In the genomic region with DNA sequence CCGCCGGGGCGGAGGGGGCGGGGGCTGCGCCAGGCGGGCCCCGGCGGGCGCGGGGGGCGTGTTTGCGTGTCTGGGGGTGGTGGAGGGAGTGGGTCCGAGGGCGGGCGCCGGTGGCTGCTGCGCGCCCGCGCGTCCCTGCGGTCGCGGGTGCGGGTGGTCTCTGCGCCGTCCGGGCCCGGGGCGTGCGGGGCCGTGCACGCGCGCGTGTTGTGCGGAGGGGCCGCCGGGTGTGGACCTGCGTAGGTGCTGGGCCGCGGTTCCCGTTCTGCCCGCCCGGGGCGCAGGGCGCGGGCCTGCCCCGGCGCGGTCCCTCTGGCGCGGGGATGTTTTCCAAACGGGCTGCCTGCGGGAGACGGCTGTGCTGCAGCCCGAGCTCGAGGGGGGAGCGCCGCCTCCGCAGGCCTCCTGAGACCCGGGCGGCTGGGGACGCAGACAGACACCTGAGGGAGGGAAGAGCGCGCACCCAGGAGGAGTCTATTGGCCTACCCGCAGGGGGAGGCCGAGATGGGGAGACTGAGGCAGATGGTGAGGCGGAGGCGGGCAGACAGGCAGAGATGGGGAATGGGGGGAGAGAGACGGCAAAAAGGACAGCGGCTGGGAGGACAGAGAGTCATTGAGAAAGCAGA, we compare ENCODE assay signal across 1 cellular context.
TF ChIP-seq lines count a peak whose summit lies in the region.

No MANE protein-coding gene starts in this region.

TF ChIP-seq in HepG2, 621 proteins besides CTCF, POLR2A, EP300 and RAD21 (continued from another document and continues in another):
- TF ChIP-seq UBTF (CRISPR knock-in tag; IDR thresholded peaks at IDR 0.05) (peak; percentile 69; the same call in 1 of the 2 replicates), ZNF556 (CRISPR knock-in tag; IDR thresholded peaks at IDR 0.05; ENCODE audit: borderline replicate concordance) (no peak), GFI1 (CRISPR knock-in tag; IDR thresholded peaks at IDR 0.05; ENCODE audit: borderline replicate concordance) (no peak), ATF7 (IDR thresholded peaks at IDR 0.05) (no peak), ATF7 (CRISPR knock-in tag; IDR thresholded peaks at IDR 0.05) (no peak), ZNF431 (CRISPR knock-in tag; IDR thresholded peaks at IDR 0.05; ENCODE audit: borderline replicate concordance, low read depth) (no peak), ZNF773 (CRISPR knock-in tag; IDR thresholded peaks at IDR 0.05; ENCODE audit: borderline replicate concordance) (peak; percentile 24; the same call in 1 of the 2 replicates), DMAP1 (CRISPR knock-in tag; IDR thresholded peaks at IDR 0.05) (no peak), MXD1 (CRISPR knock-in tag; IDR thresholded peaks at IDR 0.05) (peak; percentile 40; the same call in 1 of the 2 replicates), PITX1 (CRISPR knock-in tag; IDR thresholded peaks at IDR 0.05) (0 out of 2 replicates have a peak, but pooled peaks have one; percentile 35), ZNF737 (CRISPR knock-in tag; IDR thresholded peaks at IDR 0.05; ENCODE audit: borderline replicate concordance) (0 out of 2 replicates have a peak, but pooled peaks have one; percentile 32), ZNF768 (CRISPR knock-in tag; IDR thresholded peaks at IDR 0.05) (peak; percentile 47; the same call in 1 of the 2 replicates), ZFY (CRISPR knock-in tag; IDR thresholded peaks at IDR 0.05) (peak; percentile 58), SCMH1 (CRISPR knock-in tag; IDR thresholded peaks at IDR 0.05; ENCODE audit: borderline replicate concordance) (no peak), DNMT1 (CRISPR knock-in tag; IDR thresholded peaks at IDR 0.05) (no peak), NFE2 (CRISPR knock-in tag; IDR thresholded peaks at IDR 0.05) (no peak), ISX (CRISPR knock-in tag; conservative IDR thresholded peaks at IDR 0.05) (no peak), MYC (CRISPR knock-in tag; IDR thresholded peaks at IDR 0.05; ENCODE audit: borderline replicate concordance) (no peak), CHD4 (IDR thresholded peaks at IDR 0.05; ENCODE audit: borderline replicate concordance, low read length) (no peak), REL (CRISPR knock-in tag; conservative IDR thresholded peaks at IDR 0.05) (no peak), ZNF619 (CRISPR knock-in tag; IDR thresholded peaks at IDR 0.05) (no peak), ZNF550 (CRISPR knock-in tag; IDR thresholded peaks at IDR 0.05; ENCODE audit: borderline replicate concordance) (no peak), ZNF530 (CRISPR knock-in tag; IDR thresholded peaks at IDR 0.05; ENCODE audit: low read depth) (no peak), SAFB2 (CRISPR knock-in tag; IDR thresholded peaks at IDR 0.05; ENCODE audit: borderline replicate concordance, low read depth) (no peak), KDM1A (CRISPR knock-in tag; IDR thresholded peaks at IDR 0.05) (no peak), NBN (conservative IDR thresholded peaks at IDR 0.05) (no peak), CBX1 (IDR thresholded peaks at IDR 0.05; ENCODE audit: low read depth) (no peak), ATRX (CRISPR knock-in tag; IDR thresholded peaks at IDR 0.05; ENCODE audit: borderline replicate concordance) (no peak), ONECUT2 (CRISPR knock-in tag; IDR thresholded peaks at IDR 0.05) (no peak), GABPB1 (CRISPR knock-in tag; IDR thresholded peaks at IDR 0.05) (peak; percentile 13; the same call in 1 of the 2 replicates), CSRNP2 (CRISPR knock-in tag; conservative IDR thresholded peaks at IDR 0.05; ENCODE audit: low read depth) (no peak), MEF2D (CRISPR knock-in tag; IDR thresholded peaks at IDR 0.05) (no peak), ZNF891 (CRISPR knock-in tag; IDR thresholded peaks at IDR 0.05) (peak; percentile 28; the same call in 1 of the 2 replicates)
- TF ChIP-seq, protein P1, sequence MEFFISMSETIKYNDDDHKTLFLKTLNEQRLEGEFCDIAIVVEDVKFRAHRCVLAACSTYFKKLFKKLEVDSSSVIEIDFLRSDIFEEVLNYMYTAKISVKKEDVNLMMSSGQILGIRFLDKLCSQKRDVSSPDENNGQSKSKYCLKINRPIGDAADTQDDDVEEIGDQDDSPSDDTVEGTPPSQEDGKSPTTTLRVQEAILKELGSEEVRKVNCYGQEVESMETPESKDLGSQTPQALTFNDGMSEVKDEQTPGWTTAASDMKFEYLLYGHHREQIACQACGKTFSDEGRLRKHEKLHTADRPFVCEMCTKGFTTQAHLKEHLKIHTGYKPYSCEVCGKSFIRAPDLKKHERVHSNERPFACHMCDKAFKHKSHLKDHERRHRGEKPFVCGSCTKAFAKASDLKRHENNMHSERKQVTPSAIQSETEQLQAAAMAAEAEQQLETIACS (CRISPR knock-in tag; IDR thresholded peaks at IDR 0.05), result peak; percentile 61
- TF ChIP-seq, protein P2, sequence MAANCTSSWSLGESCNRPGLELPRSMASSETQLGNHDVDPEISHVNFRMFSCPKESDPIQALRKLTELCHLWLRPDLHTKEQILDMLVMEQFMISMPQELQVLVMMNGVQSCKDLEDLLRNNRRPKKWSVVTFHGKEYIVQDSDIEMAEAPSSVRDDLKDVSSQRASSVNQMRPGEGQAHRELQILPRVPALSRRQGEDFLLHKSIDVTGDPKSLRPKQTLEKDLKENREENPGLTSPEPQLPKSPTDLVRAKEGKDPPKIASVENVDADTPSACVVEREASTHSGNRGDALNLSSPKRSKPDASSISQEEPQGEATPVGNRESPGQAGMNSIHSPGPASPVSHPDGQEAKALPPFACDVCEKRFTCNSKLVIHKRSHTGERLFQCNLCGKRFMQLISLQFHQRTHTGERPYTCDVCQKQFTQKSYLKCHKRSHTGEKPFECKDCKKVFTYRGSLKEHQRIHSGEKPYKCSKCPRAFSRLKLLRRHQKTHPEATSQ (CRISPR knock-in tag; IDR thresholded peaks at IDR 0.05; ENCODE audit: borderline replicate concordance), result no peak
- TF ChIP-seq, protein P3, sequence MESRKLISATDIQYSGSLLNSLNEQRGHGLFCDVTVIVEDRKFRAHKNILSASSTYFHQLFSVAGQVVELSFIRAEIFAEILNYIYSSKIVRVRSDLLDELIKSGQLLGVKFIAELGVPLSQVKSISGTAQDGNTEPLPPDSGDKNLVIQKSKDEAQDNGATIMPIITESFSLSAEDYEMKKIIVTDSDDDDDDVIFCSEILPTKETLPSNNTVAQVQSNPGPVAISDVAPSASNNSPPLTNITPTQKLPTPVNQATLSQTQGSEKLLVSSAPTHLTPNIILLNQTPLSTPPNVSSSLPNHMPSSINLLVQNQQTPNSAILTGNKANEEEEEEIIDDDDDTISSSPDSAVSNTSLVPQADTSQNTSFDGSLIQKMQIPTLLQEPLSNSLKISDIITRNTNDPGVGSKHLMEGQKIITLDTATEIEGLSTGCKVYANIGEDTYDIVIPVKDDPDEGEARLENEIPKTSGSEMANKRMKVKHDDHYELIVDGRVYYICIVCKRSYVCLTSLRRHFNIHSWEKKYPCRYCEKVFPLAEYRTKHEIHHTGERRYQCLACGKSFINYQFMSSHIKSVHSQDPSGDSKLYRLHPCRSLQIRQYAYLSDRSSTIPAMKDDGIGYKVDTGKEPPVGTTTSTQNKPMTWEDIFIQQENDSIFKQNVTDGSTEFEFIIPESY (CRISPR knock-in tag; IDR thresholded peaks at IDR 0.05), result no peak
- TF ChIP-seq, protein P4, sequence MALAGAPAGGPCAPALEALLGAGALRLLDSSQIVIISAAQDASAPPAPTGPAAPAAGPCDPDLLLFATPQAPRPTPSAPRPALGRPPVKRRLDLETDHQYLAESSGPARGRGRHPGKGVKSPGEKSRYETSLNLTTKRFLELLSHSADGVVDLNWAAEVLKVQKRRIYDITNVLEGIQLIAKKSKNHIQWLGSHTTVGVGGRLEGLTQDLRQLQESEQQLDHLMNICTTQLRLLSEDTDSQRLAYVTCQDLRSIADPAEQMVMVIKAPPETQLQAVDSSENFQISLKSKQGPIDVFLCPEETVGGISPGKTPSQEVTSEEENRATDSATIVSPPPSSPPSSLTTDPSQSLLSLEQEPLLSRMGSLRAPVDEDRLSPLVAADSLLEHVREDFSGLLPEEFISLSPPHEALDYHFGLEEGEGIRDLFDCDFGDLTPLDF (CRISPR knock-in tag; IDR thresholded peaks at IDR 0.05), result no peak
- TF ChIP-seq, protein P5, sequence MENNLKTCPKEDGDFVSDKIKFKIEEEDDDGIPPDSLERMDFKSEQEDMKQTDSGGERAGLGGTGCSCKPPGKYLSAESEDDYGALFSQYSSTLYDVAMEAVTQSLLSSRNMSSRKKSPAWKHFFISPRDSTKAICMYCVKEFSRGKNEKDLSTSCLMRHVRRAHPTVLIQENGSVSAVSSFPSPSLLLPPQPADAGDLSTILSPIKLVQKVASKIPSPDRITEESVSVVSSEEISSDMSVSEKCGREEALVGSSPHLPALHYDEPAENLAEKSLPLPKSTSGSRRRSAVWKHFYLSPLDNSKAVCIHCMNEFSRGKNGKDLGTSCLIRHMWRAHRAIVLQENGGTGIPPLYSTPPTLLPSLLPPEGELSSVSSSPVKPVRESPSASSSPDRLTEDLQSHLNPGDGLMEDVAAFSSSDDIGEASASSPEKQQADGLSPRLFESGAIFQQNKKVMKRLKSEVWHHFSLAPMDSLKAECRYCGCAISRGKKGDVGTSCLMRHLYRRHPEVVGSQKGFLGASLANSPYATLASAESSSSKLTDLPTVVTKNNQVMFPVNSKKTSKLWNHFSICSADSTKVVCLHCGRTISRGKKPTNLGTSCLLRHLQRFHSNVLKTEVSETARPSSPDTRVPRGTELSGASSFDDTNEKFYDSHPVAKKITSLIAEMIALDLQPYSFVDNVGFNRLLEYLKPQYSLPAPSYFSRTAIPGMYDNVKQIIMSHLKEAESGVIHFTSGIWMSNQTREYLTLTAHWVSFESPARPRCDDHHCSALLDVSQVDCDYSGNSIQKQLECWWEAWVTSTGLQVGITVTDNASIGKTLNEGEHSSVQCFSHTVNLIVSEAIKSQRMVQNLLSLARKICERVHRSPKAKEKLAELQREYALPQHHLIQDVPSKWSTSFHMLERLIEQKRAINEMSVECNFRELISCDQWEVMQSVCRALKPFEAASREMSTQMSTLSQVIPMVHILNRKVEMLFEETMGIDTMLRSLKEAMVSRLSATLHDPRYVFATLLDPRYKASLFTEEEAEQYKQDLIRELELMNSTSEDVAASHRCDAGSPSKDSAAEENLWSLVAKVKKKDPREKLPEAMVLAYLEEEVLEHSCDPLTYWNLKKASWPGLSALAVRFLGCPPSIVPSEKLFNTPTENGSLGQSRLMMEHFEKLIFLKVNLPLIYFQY (CRISPR knock-in tag; IDR thresholded peaks at IDR 0.05; ENCODE audit: borderline replicate concordance), result no peak
- TF ChIP-seq, protein P6, sequence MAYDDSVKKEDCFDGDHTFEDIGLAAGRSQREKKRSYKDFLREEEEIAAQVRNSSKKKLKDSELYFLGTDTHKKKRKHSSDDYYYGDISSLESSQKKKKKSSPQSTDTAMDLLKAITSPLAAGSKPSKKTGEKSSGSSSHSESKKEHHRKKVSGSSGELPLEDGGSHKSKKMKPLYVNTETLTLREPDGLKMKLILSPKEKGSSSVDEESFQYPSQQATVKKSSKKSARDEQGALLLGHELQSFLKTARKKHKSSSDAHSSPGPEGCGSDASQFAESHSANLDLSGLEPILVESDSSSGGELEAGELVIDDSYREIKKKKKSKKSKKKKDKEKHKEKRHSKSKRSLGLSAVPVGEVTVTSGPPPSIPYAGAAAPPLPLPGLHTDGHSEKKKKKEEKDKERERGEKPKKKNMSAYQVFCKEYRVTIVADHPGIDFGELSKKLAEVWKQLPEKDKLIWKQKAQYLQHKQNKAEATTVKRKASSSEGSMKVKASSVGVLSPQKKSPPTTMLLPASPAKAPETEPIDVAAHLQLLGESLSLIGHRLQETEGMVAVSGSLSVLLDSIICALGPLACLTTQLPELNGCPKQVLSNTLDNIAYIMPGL (CRISPR knock-in tag; IDR thresholded peaks at IDR 0.05; ENCODE audit: borderline replicate concordance in 1 of 2, low read depth in 1 of 2), result no peak
